8 cellular contexts compared by ENCODE assay signal in genomic region chr16:81005644-81006471, GRCh38. TPM values are rescaled to one million over a fixed set of nuclear protein-coding genes. Genes with fewer than 3 reads are reported as not detected.
DNase-seq lines count a peak whose midpoint lies in the region; ATAC-seq and TF ChIP-seq lines count a peak whose summit lies in the region.

No MANE protein-coding gene starts in this region.

- CTCF ChIA-PET in WTC11 (lab: Charles Lee), result interaction anchor here (0.7 to 2.6 kb wide), 6 partner anchors 26 to 83 kb away, joined by 3 to 23 read pairs (median 4); partner anchors contain the start of gene ATMIN

- H3K27me3 Mint-ChIP-seq in stimulated activated naive CD8-positive, alpha-beta T cell treated with anti-CD3 and anti-CD28 coated beads, Interleukin-15, Interleukin-2, amounts not matched to agents 100 ng/mL and 50 ng/mL, for 24 hours, result no peaks in the 10 kb centered on the region
- no peaks in the 10 kb centered on the region for H3K27me3 Mint-ChIP-seq in WTC11 (ENCODE audit: low read depth)

- POLR2A ChIA-PET in WTC11 (lab: Charles Lee), result interaction anchor here (0.9 kb wide), 1 partner anchor 93 kb away, joined by 3 read pairs; no protein-coding TSS in a partner anchor

- H3K4me1 Mint-ChIP-seq in stimulated activated naive CD8-positive, alpha-beta T cell treated with anti-CD3 and anti-CD28 coated beads, Interleukin-15, Interleukin-2, amounts not matched to agents 100 ng/mL and 50 ng/mL, for 24 hours (ENCODE audit: low read depth), result peaks cover 70% of the 10 kb centered on the region
- H3K4me1 Mint-ChIP-seq in WTC11, result peaks cover 22% of the 10 kb centered on the region

- no peak for DNase-seq in stimulated activated naive CD8-positive, alpha-beta T cell treated with anti-CD3 and anti-CD28 coated beads, Interleukin-15, Interleukin-2, amounts not matched to agents 100 U/mL and 50 U/mL, for 24 hours
- DNase-seq in WTC11 (ENCODE audit: low spot score) (no peak), fibroblast of villous mesenchyme (ENCODE audit: low read depth) (no peak), renal cortical epithelial cell (ENCODE audit: low read depth) (peak; percentile 28), NCI-H2081 (lab: John Stamatoyannopoulos, UW) (no peak), GM13977 (ENCODE audit: low spot score) (no peak), GDM1 (lab: John Stamatoyannopoulos, UW) (no peak)

- peak overlapping the region; percentile 99 for H3K27ac Mint-ChIP-seq in stimulated activated naive CD8-positive, alpha-beta T cell treated with anti-CD3 and anti-CD28 coated beads, Interleukin-15, Interleukin-2, amounts not matched to agents 100 ng/mL and 50 ng/mL, for 24 hours
- H3K27ac Mint-ChIP-seq in WTC11, result peak overlapping the region; percentile 92

- peaks cover 26% of the 10 kb centered on the region for H3K36me3 Mint-ChIP-seq in stimulated activated naive CD8-positive, alpha-beta T cell treated with anti-CD3 and anti-CD28 coated beads, Interleukin-15, Interleukin-2, amounts not matched to agents 100 ng/mL and 50 ng/mL, for 24 hours (ENCODE audit: low read depth)
- no peaks in the 10 kb centered on the region for H3K36me3 Mint-ChIP-seq in WTC11

- peak overlapping the region; percentile 99 for H3K4me3 Mint-ChIP-seq in stimulated activated naive CD8-positive, alpha-beta T cell treated with anti-CD3 and anti-CD28 coated beads, Interleukin-15, Interleukin-2, amounts not matched to agents 100 ng/mL and 50 ng/mL, for 24 hours
- H3K4me3 Mint-ChIP-seq in WTC11, result peak overlapping the region; percentile 99

- no peak for ATAC-seq in stimulated activated naive CD8-positive, alpha-beta T cell treated with anti-CD3 and anti-CD28 coated beads, Interleukin-15, Interleukin-2, amounts not matched to agents 100 U/mL and 50 U/mL, for 24 hours
- peak; percentile 5 for ATAC-seq in WTC11

- H3K9me3 Mint-ChIP-seq in stimulated activated naive CD8-positive, alpha-beta T cell treated with anti-CD3 and anti-CD28 coated beads, Interleukin-15, Interleukin-2, amounts not matched to agents 100 ng/mL and 50 ng/mL, for 24 hours, result no peaks in the 10 kb centered on the region
- H3K9me3 Mint-ChIP-seq in WTC11, result 0 out of 2 replicates have a peak, but pooled peaks cover under 1% of the 10 kb centered on the region

- peak overlapping the region; percentile 96 for H3K4me3 ChIP-seq in fibroblast of villous mesenchyme (ENCODE audit: low read depth, low read length)

- TF ChIP-seq CTCF in WTC11 (IDR thresholded peaks at IDR 0.05) (no peak), fibroblast of villous mesenchyme (IDR thresholded peaks at IDR 0.05; ENCODE audit: insufficient read depth, low read depth, low read length) (no peak), GM13977 (IDR thresholded peaks at IDR 0.05; ENCODE audit: extremely low read depth, insufficient read depth, missing control alignments) (no peak)

- in situ Hi-C loops in GM13977 (cut with MboI; ENCODE audit: low pct_unique_long_range_greater_than_20kb, low sequenced_read_pairs, unreplicated experiment), result no loop called here

TF ChIP-seq in WTC11, 78 proteins besides CTCF, POLR2A, EP300 and RAD21 (continues in another document):
- TF ChIP-seq, protein P1, sequence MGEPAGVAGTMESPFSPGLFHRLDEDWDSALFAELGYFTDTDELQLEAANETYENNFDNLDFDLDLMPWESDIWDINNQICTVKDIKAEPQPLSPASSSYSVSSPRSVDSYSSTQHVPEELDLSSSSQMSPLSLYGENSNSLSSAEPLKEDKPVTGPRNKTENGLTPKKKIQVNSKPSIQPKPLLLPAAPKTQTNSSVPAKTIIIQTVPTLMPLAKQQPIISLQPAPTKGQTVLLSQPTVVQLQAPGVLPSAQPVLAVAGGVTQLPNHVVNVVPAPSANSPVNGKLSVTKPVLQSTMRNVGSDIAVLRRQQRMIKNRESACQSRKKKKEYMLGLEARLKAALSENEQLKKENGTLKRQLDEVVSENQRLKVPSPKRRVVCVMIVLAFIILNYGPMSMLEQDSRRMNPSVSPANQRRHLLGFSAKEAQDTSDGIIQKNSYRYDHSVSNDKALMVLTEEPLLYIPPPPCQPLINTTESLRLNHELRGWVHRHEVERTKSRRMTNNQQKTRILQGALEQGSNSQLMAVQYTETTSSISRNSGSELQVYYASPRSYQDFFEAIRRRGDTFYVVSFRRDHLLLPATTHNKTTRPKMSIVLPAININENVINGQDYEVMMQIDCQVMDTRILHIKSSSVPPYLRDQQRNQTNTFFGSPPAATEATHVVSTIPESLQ (CRISPR knock-in tag; IDR thresholded peaks at IDR 0.05), result no peak
- no peak for TF ChIP-seq ZNF317 (CRISPR knock-in tag; IDR thresholded peaks at IDR 0.05; ENCODE audit: borderline replicate concordance, low read depth)
- TF ChIP-seq STAT6 (CRISPR knock-in tag; conservative IDR thresholded peaks at IDR 0.05; ENCODE audit: low read depth), result no peak
- TF ChIP-seq ZNF232 (CRISPR knock-in tag; IDR thresholded peaks at IDR 0.05), result no peak
- TF ChIP-seq, protein P2, sequence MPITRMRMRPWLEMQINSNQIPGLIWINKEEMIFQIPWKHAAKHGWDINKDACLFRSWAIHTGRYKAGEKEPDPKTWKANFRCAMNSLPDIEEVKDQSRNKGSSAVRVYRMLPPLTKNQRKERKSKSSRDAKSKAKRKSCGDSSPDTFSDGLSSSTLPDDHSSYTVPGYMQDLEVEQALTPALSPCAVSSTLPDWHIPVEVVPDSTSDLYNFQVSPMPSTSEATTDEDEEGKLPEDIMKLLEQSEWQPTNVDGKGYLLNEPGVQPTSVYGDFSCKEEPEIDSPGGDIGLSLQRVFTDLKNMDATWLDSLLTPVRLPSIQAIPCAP (CRISPR knock-in tag; IDR thresholded peaks at IDR 0.05), result no peak
- no peak for TF ChIP-seq TP53 (CRISPR knock-in tag; IDR thresholded peaks at IDR 0.05)
- no peak for TF ChIP-seq MLX (CRISPR knock-in tag; IDR thresholded peaks at IDR 0.05)
- TF ChIP-seq ZBTB21 (CRISPR knock-in tag; IDR thresholded peaks at IDR 0.05; ENCODE audit: borderline replicate concordance), result no peak
- TF ChIP-seq, protein P3, sequence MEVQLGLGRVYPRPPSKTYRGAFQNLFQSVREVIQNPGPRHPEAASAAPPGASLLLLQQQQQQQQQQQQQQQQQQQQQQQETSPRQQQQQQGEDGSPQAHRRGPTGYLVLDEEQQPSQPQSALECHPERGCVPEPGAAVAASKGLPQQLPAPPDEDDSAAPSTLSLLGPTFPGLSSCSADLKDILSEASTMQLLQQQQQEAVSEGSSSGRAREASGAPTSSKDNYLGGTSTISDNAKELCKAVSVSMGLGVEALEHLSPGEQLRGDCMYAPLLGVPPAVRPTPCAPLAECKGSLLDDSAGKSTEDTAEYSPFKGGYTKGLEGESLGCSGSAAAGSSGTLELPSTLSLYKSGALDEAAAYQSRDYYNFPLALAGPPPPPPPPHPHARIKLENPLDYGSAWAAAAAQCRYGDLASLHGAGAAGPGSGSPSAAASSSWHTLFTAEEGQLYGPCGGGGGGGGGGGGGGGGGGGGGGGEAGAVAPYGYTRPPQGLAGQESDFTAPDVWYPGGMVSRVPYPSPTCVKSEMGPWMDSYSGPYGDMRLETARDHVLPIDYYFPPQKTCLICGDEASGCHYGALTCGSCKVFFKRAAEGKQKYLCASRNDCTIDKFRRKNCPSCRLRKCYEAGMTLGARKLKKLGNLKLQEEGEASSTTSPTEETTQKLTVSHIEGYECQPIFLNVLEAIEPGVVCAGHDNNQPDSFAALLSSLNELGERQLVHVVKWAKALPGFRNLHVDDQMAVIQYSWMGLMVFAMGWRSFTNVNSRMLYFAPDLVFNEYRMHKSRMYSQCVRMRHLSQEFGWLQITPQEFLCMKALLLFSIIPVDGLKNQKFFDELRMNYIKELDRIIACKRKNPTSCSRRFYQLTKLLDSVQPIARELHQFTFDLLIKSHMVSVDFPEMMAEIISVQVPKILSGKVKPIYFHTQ (CRISPR knock-in tag; IDR thresholded peaks at IDR 0.05), result no peak

RNA-seq across cellular contexts. Expression of gene CMC2, which starts 0.8 kb away (rescaled TPM):
- total RNA-seq in WTC11 (2021) (76.6 to 79.3 TPM (median 78.9 TPM) in 3 replicates), fibroblast of villous mesenchyme (28.0 and 30.7 TPM in 2 replicates), renal cortical epithelial cell (42.7 and 43.2 TPM in 2 replicates)

RNA-seq across cellular contexts. Expression of gene CENPN, which starts 1.2 kb away (rescaled TPM):
- total RNA-seq in WTC11 (2021), result 47.4 to 49.7 TPM (median 48.5 TPM) in 3 replicates
- total RNA-seq in fibroblast of villous mesenchyme, result 44.5 and 64.8 TPM in 2 replicates
- 8.1 and 28.5 TPM in 2 replicates for total RNA-seq in renal cortical epithelial cell

RNA-seq across cellular contexts. Expression of gene ATMIN, which starts 29.8 kb away (rescaled TPM):
- total RNA-seq in WTC11 (2021) (36.0 to 43.1 TPM (median 37.2 TPM) in 3 replicates), fibroblast of villous mesenchyme (36.4 and 54.0 TPM in 2 replicates), renal cortical epithelial cell (43.1 and 55.4 TPM in 2 replicates)
